In the genomic region with DNA sequence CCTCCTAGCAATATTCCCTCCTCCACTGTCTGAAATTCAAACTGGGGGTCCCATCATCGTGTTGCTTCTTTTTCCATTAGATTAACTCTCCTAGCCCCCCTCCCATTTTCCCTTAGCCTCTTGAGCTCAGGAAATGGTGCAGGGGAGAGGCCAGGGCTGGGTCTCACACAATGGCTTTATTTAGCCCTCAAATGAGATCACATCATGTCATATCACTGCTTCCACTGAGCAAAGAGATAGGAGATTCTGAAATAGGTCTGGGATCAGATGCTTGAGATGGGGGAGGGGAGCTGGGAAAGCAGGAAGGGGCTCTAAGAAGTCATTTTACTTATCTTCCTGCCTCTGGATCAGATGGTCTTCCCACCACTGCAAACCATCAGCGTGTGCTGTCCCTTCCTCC, we compare ENCODE assay signal across 22 cellular contexts. TPM values are rescaled to one million over a fixed set of nuclear protein-coding genes. Genes with fewer than 3 reads are reported as not detected.
A peak's percentile ranks its signal among the peaks of the same experiment; 100 is the strongest.
DNase-seq lines count a peak whose midpoint lies in the region; ATAC-seq, FAIRE-seq and TF ChIP-seq lines count a peak whose summit lies in the region.
"Had no signal": no experiment of that assay in that cellular context is flagged by ENCODE, and none has a peak within 500 bp of the region (broad histone marks: within the 10 kb centered on the region; RNA-seq: fewer than 3 reads in every experiment).

No MANE protein-coding gene starts in this region.

- H3K18ac ChIP-seq in H1 (ENCODE audit: extremely low read depth, low read length) = no peak overlapping the region

- no peak for TF ChIP-seq CTCF in H1 (IDR thresholded peaks at IDR 0.05; ENCODE audit: control extremely low read depth in 1 of 3, insufficient read depth in 1 of 3, low read depth in 1 of 3, low read length in 3 of 3)
- TF ChIP-seq CTCF in neural crest cell (conservative IDR thresholded peaks at IDR 0.05) = no peak

- no peak overlapping the region for H3K56ac ChIP-seq in H1 (replicated peaks; ENCODE audit: insufficient read length, low read depth, low read length)

- H3K27ac Mint-ChIP-seq in CD4-positive, CD25-positive, alpha-beta regulatory T cell = peak overlapping the region in 2 of 3 donors; percentile 41 to 74
- peak overlapping the region; percentile 81 for H3K27ac Mint-ChIP-seq in neural crest cell (ENCODE audit: unreplicated experiment)

- no peak for TF ChIP-seq EP300 in H1 (IDR thresholded peaks at IDR 0.05; ENCODE audit: borderline replicate concordance in 1 of 2, low read depth in 2 of 2, low read length in 2 of 2)

- no peak overlapping the region for H3K23ac ChIP-seq in H1 (ENCODE audit: insufficient read length)

- H3K4me1 ChIP-seq in BLaER1 (peaks cover 19% of the 10 kb centered on the region), H1 (replicated peaks in 1 of 4; ENCODE audit: control insufficient read depth in 3 of 4, insufficient read depth in 4 of 4, low read length in 3 of 4) (no peaks in the 10 kb centered on the region)
- no peaks in the 10 kb centered on the region for H3K4me1 ChIP-seq in CD4-positive, CD25-positive, alpha-beta regulatory T cell (ENCODE audit: control insufficient read depth, insufficient read depth, low read length, poor library complexity, severe bottlenecking)

- no peak overlapping the region for H2BK12ac ChIP-seq in H1 (ENCODE audit: low read depth, low read length)

- H3K4me2 ChIP-seq in BLaER1 (peak overlapping the region; percentile 14; the same call in 1 of the 2 replicates), H1 (ENCODE audit: insufficient read depth in 1 of 2, low read depth in 2 of 2, low read length in 2 of 2) (no peak overlapping the region)
- H3K4me2 ChIP-seq: PC-9 had no signal

- H4K8ac ChIP-seq in H1 (ENCODE audit: extremely low read depth, insufficient read depth, low read length) = no peak overlapping the region

- no peaks in the 10 kb centered on the region for H3K79me2 ChIP-seq in H1 (ENCODE audit: control insufficient read depth in 1 of 2, insufficient read depth in 2 of 2, low read length in 2 of 2)

- H3K36me3 Mint-ChIP-seq in CD4-positive, CD25-positive, alpha-beta regulatory T cell = no peaks in the 10 kb centered on the region
- H3K36me3 Mint-ChIP-seq in neural crest cell (ENCODE audit: low read depth) = no peaks in the 10 kb centered on the region
- H3K36me3 Mint-ChIP-seq: CD8-positive, alpha-beta memory T cell had no signal

- CTCF ChIA-PET in H1 (lab: Charles Lee; ENCODE audit: partially characterized antibody) = interaction anchor here (0.8 to 3.0 kb wide), 9 partner anchors 9 to 130 kb away, joined by 3 to 17 read pairs (median 5); a partner anchor contains a TSS

- no peak overlapping the region for H2BK20ac ChIP-seq in H1 (ENCODE audit: low read length)

- H2BK15ac ChIP-seq in H1 (ENCODE audit: low read length) = no peak overlapping the region

- FAIRE-seq in H1 (lab: Jason Lieb, UNC) = no peak
- FAIRE-seq: GM18507 had no signal

- no peaks in the 10 kb centered on the region for H3K9me3 Mint-ChIP-seq in CD4-positive, CD25-positive, alpha-beta regulatory T cell
- no peaks in the 10 kb centered on the region for H3K9me3 Mint-ChIP-seq in neural crest cell
- H3K9me3 Mint-ChIP-seq: CD8-positive, alpha-beta memory T cell had no signal

- no peak overlapping the region for H3K4me3 Mint-ChIP-seq in CD4-positive, CD25-positive, alpha-beta regulatory T cell
- H3K4me3 Mint-ChIP-seq in neural crest cell = peak overlapping the region; percentile 74

- peak overlapping the region; percentile 77; the same call in 1 of the 2 replicates for H2AFZ ChIP-seq in H1 (ENCODE audit: low read length)
- H2AFZ ChIP-seq: PC-9 had no signal

- no peaks in the 10 kb centered on the region for H3K23me2 ChIP-seq in H1 (ENCODE audit: low read depth, low read length)

- 83% methylated on average over 2 of the region's 2 CpGs; no CpG with 5 or more reads in 1 of the 2 experiments for whole genome bisulfite sequencing in H1 (ENCODE audit: extremely low coverage in 1 of 2, insufficient coverage in 1 of 2, insufficient read length in 1 of 2, insufficient replicate concordance in 2 of 2, low coverage in 1 of 2, low lambda C conversion rate in 2 of 2, missing lambda C conversion rate in 1 of 2), 2 experiments

- H3K27me3 ChIP-seq in BLaER1 = no peaks in the 10 kb centered on the region
- no peaks in the 10 kb centered on the region for H3K27me3 ChIP-seq in CD4-positive, CD25-positive, alpha-beta regulatory T cell (ENCODE audit: control insufficient read depth, insufficient read depth, low read length)
- H3K27me3 ChIP-seq in H1 (replicated peaks in 1 of 4; ENCODE audit: control insufficient read depth in 3 of 4, extremely low read depth in 1 of 4, insufficient read depth in 3 of 4, low read length in 3 of 4) = no peaks in the 10 kb centered on the region
- H3K27me3 ChIP-seq: BLaER1 treated with 17β-estradiol and CSF1 and Interleukin-3, amounts not matched to agents 10 nM and 100 nM; MG63 had no signal

- H2BK5ac ChIP-seq in H1 (ENCODE audit: low read depth, low read length) = no peak overlapping the region

- no peaks in the 10 kb centered on the region for H4K20me1 ChIP-seq in BLaER1
- H4K20me1 ChIP-seq in H1 (replicated peaks in 1 of 2; ENCODE audit: control insufficient read depth in 1 of 2, insufficient read depth in 2 of 2, low read length in 2 of 2) = no peaks in the 10 kb centered on the region
- H4K20me1 ChIP-seq: BLaER1 treated with 17β-estradiol and CSF1 and Interleukin-3, amounts not matched to agents 10 nM and 100 nM had no signal

- no peaks in the 10 kb centered on the region; the same call in 1 of the 2 replicates for H3K79me1 ChIP-seq in H1 (ENCODE audit: low read depth, low read length)

- H3K4me1 Mint-ChIP-seq in CD4-positive, CD25-positive, alpha-beta regulatory T cell = no peaks in the 10 kb centered on the region
- peaks cover 23% of the 10 kb centered on the region for H3K4me1 Mint-ChIP-seq in neural crest cell
- H3K4me1 Mint-ChIP-seq: CD8-positive, alpha-beta memory T cell had no signal

- H2BK120ac ChIP-seq in H1 (replicated peaks; ENCODE audit: low read depth, low read length) = no peak overlapping the region

- no peak for TF ChIP-seq RAD21 in H1 (IDR thresholded peaks at IDR 0.05 in 1 of 2, conservative IDR thresholded peaks at IDR 0.05 in 1 of 2; ENCODE audit: low read depth in 2 of 2, low read length in 2 of 2)

- no peak for ATAC-seq in CD4-positive, CD25-positive, alpha-beta regulatory T cell (ENCODE audit: low read depth in 2 of 2)
- ATAC-seq in GM21723 (IDR thresholded peaks at IDR 0.05; ENCODE audit: unreplicated experiment) = no peak

- H3K4me3 ChIP-seq in BLaER1 (no peak overlapping the region), H1 (ENCODE audit: extremely low read depth in 1 of 4, insufficient read depth in 2 of 4, low read depth in 3 of 4, low read length in 4 of 4) (no peak overlapping the region)
- no peak overlapping the region for H3K4me3 ChIP-seq in CD4-positive, CD25-positive, alpha-beta regulatory T cell (ENCODE audit: low read depth, low read length)
- H3K4me3 ChIP-seq: BLaER1 treated with 17β-estradiol and CSF1 and Interleukin-3, amounts not matched to agents 10 nM and 100 nM; MG63; PC-9 had no signal

- H3K9me3 ChIP-seq in BLaER1 = no peaks in the 10 kb centered on the region
- H3K9me3 ChIP-seq in CD4-positive, CD25-positive, alpha-beta regulatory T cell (ENCODE audit: control insufficient read depth in 2 of 2, low read length in 2 of 2) = no peaks in the 10 kb centered on the region
- no peaks in the 10 kb centered on the region for H3K9me3 ChIP-seq in H1 (ENCODE audit: insufficient read depth in 2 of 2, low read depth in 1 of 2, low read length in 1 of 2)
- H3K9me3 ChIP-seq: BLaER1 treated with 17β-estradiol and CSF1 and Interleukin-3, amounts not matched to agents 10 nM and 100 nM; MG63 had no signal

- TF ChIP-seq POLR2A in H1 (IDR thresholded peaks at IDR 0.05; ENCODE audit: control extremely low read depth in 1 of 2, low read depth in 2 of 2, low read length in 2 of 2) = no peak

- no peak overlapping the region for H4K91ac ChIP-seq in H1 (replicated peaks; ENCODE audit: insufficient read length, low read length)

- H3K9ac ChIP-seq in BLaER1 = no peak overlapping the region
- no peak overlapping the region for H3K9ac ChIP-seq in H1 (replicated peaks in 1 of 4; ENCODE audit: extremely low read depth in 1 of 4, low read depth in 3 of 4, low read length in 3 of 4)

- H2AK5ac ChIP-seq in H1 (ENCODE audit: low read depth, low read length) = no peak overlapping the region

- H4K5ac ChIP-seq in H1 (ENCODE audit: insufficient read length, low read depth, low read length) = no peak overlapping the region

- POLR2A ChIA-PET in H1 (lab: Charles Lee; ENCODE audit: partially characterized antibody) = interaction anchor here (0.8 to 2.7 kb wide), 8 partner anchors 9 to 62 kb away, joined by 3 to 12 read pairs (median 3); a partner anchor contains a TSS

- no peak overlapping the region for H3K27ac ChIP-seq in BLaER1
- H3K27ac ChIP-seq in CD4-positive, CD25-positive, alpha-beta regulatory T cell (ENCODE audit: insufficient read depth, low read length, poor library complexity, severe bottlenecking) = no peak overlapping the region
- H3K27ac ChIP-seq in H1 (ENCODE audit: low read depth, low read length) = no peak overlapping the region
- H3K27ac ChIP-seq: BLaER1 treated with 17β-estradiol and CSF1 and Interleukin-3, amounts not matched to agents 10 nM and 100 nM; PC-9 had no signal

- no peak for DNase-seq in CD4-positive, CD25-positive, alpha-beta regulatory T cell
- DNase-seq in H1 (ENCODE audit: low read depth in 1 of 2, low spot score in 2 of 2) (no peak), neural crest cell (ENCODE audit: low read depth, low spot score) (no peak), GM19238 (ENCODE audit: insufficient read length, low spot score) (no peak), GOT3 (lab: John Stamatoyannopoulos, UW) (no peak)
- DNase-seq: CD8-positive, alpha-beta memory T cell; GDM1; H7; Kasumi-1; MG63; NCI-H1417; NCI-H1694 treated with DMSO at 0.1 percent for 48 hours; NCI-H2081 treated with DMSO at 0.1 percent for 48 hours; NCI-H446 treated with DMSO at 0.1 percent for 48 hours; NCI-H526 treated with DMSO at 0.1 percent for 48 hours; PC-9; RPMI8226; SHP77 treated with DMSO at 0.1 percent for 48 hours had no signal

- H3K27me3 Mint-ChIP-seq in CD4-positive, CD25-positive, alpha-beta regulatory T cell = no peaks in the 10 kb centered on the region
- no peaks in the 10 kb centered on the region for H3K27me3 Mint-ChIP-seq in neural crest cell (ENCODE audit: low read depth)

- no peak overlapping the region for H3K14ac ChIP-seq in H1 (ENCODE audit: insufficient read length)

- H3K36me3 ChIP-seq in BLaER1 (no peaks in the 10 kb centered on the region), H1 (ENCODE audit: control insufficient read depth in 2 of 4, insufficient read depth in 4 of 4, low read length in 3 of 4) (no peaks in the 10 kb centered on the region)
- no peaks in the 10 kb centered on the region for H3K36me3 ChIP-seq in CD4-positive, CD25-positive, alpha-beta regulatory T cell (ENCODE audit: control insufficient read depth, insufficient read depth, low read length)
- H3K36me3 ChIP-seq: BLaER1 treated with 17β-estradiol and CSF1 and Interleukin-3, amounts not matched to agents 10 nM and 100 nM; MG63 had no signal

- no peak overlapping the region for H3K4ac ChIP-seq in H1 (replicated peaks; ENCODE audit: insufficient read length, low read depth, low read length)

RNA-seq across cellular contexts. Expression of a gene that starts 17.8 kb away (rescaled TPM):
- 108 TPM for total RNA-seq in CD4-positive, CD25-positive, alpha-beta regulatory T cell
- polyA plus RNA-seq in CD4-positive, CD25-positive, alpha-beta regulatory T cell = 10 to 100 TPM; 16.1 to 19.2 (median 16.3) TPM
- 68.3 and 80.5 TPM in 2 replicates for total RNA-seq in H1 (2021; fragmentation: NEBNext Ultra II Directional; extraction: Animal tissue kit (Norgen Biotek cat#: 25700))
- polyA plus RNA-seq in H1 (2011; rRNA removed) = 42.7 and 55.0 TPM in 2 replicates
- 36.0 TPM for polyA plus RNA-seq in H1 (2011; cell fraction: cytosol; rRNA removed)
- polyA plus RNA-seq in H1 (2011; cell fraction: nucleus; rRNA removed) = 102 TPM
- polyA plus RNA-seq in H1 (2012, experiment 1 of 2) = 54.6 to 83.3 TPM (median 61.5 TPM) in 4 replicates
- 40.4 TPM for polyA plus RNA-seq in H1 (2012, experiment 2 of 2)
- 27.1 TPM for polyA plus RNA-seq in H1 (2013, experiment 1 of 2)
- 27.2 TPM for polyA plus RNA-seq in H1 (2013, experiment 2 of 2)
- polyA minus RNA-seq in H1 (2011; rRNA and poly(A)+ RNA removed) = 67.3 and 87.2 TPM in 2 replicates
- 29.9 TPM for polyA minus RNA-seq in H1 (2011; cell fraction: cytosol; rRNA and poly(A)+ RNA removed)
- polyA minus RNA-seq in H1 (2011; cell fraction: nucleus; rRNA and poly(A)+ RNA removed) = 75.9 TPM
- 97.6 and 101 TPM in 2 replicates for total RNA-seq in neural crest cell

RNA-seq across cellular contexts. Expression of a gene that starts 24.6 kb away (rescaled TPM):
- 196 TPM for total RNA-seq in CD4-positive, CD25-positive, alpha-beta regulatory T cell
- polyA plus RNA-seq in CD4-positive, CD25-positive, alpha-beta regulatory T cell = 100 to 1,000 TPM; 358 to 421 (median 392) TPM
- total RNA-seq in H1 (2021; fragmentation: NEBNext Ultra II Directional; extraction: Animal tissue kit (Norgen Biotek cat#: 25700)) = 190 and 196 TPM in 2 replicates
- 411 and 648 TPM in 2 replicates for polyA plus RNA-seq in H1 (2011; rRNA removed)
- polyA plus RNA-seq in H1 (2011; cell fraction: cytosol; rRNA removed) = 513 TPM
- polyA plus RNA-seq in H1 (2011; cell fraction: nucleus; rRNA removed) = 240 TPM
- polyA plus RNA-seq in H1 (2012, experiment 1 of 2) = 232 to 248 TPM (median 244 TPM) in 4 replicates
- polyA plus RNA-seq in H1 (2012, experiment 2 of 2) = 448 TPM
- 408 TPM for polyA plus RNA-seq in H1 (2013, experiment 1 of 2)
- 481 TPM for polyA plus RNA-seq in H1 (2013, experiment 2 of 2)
- 282 and 428 TPM in 2 replicates for polyA minus RNA-seq in H1 (2011; rRNA and poly(A)+ RNA removed)
- 95.5 TPM for polyA minus RNA-seq in H1 (2011; cell fraction: cytosol; rRNA and poly(A)+ RNA removed)
- 85.3 TPM for polyA minus RNA-seq in H1 (2011; cell fraction: nucleus; rRNA and poly(A)+ RNA removed)
- 236 and 255 TPM in 2 replicates for total RNA-seq in neural crest cell

RNA-seq across cellular contexts. Expression of a gene that starts 54.7 kb away (rescaled TPM):
- not detected for total RNA-seq in CD4-positive, CD25-positive, alpha-beta regulatory T cell
- 1 to 10 TPM in 1 of 4 donors, under 1 TPM in 1, not detected in 2; 0.32 to 1.4 TPM for polyA plus RNA-seq in CD4-positive, CD25-positive, alpha-beta regulatory T cell
- total RNA-seq in H1 (2021; fragmentation: NEBNext Ultra II Directional; extraction: Animal tissue kit (Norgen Biotek cat#: 25700)) = not detected in 2 replicates
- polyA plus RNA-seq in H1 (2011; rRNA removed) = 0.09 TPM in 1 of 2 replicates, not detected in the other
- not detected for polyA plus RNA-seq in H1 (2011; cell fraction: cytosol; rRNA removed)
- polyA plus RNA-seq in H1 (2011; cell fraction: nucleus; rRNA removed) = not detected
- polyA plus RNA-seq in H1 (2012, experiment 1 of 2) = 0.18 TPM in 1 of 4 replicates, not detected in the others
- not detected for polyA plus RNA-seq in H1 (2012, experiment 2 of 2)
- polyA plus RNA-seq in H1 (2013, experiment 1 of 2) = not detected
- polyA plus RNA-seq in H1 (2013, experiment 2 of 2) = not detected
- 0.15 TPM in 1 of 2 replicates, not detected in the other for polyA minus RNA-seq in H1 (2011; rRNA and poly(A)+ RNA removed)
- not detected for polyA minus RNA-seq in H1 (2011; cell fraction: cytosol; rRNA and poly(A)+ RNA removed)
- 0.70 TPM for polyA minus RNA-seq in H1 (2011; cell fraction: nucleus; rRNA and poly(A)+ RNA removed)
- not detected in 2 replicates for total RNA-seq in neural crest cell
- total RNA-seq: CD8-positive, alpha-beta memory T cell; H7; PC-9 had no signal

RNA-seq across cellular contexts. Expression of a gene that starts 57.4 kb away (rescaled TPM):
- total RNA-seq in CD4-positive, CD25-positive, alpha-beta regulatory T cell = 19.1 TPM
- 1 to 10 TPM; 4.4 to 7.1 (median 5.5) TPM for polyA plus RNA-seq in CD4-positive, CD25-positive, alpha-beta regulatory T cell
- 37.7 and 39.8 TPM in 2 replicates for total RNA-seq in H1 (2021; fragmentation: NEBNext Ultra II Directional; extraction: Animal tissue kit (Norgen Biotek cat#: 25700))
- 47.8 and 52.0 TPM in 2 replicates for polyA plus RNA-seq in H1 (2011; rRNA removed)
- 40.8 TPM for polyA plus RNA-seq in H1 (2011; cell fraction: cytosol; rRNA removed)
- polyA plus RNA-seq in H1 (2011; cell fraction: nucleus; rRNA removed) = 76.1 TPM
- polyA plus RNA-seq in H1 (2012, experiment 1 of 2) = 42.4 to 49.0 TPM (median 44.7 TPM) in 4 replicates
- polyA plus RNA-seq in H1 (2012, experiment 2 of 2) = 40.6 TPM
- polyA plus RNA-seq in H1 (2013, experiment 1 of 2) = 26.1 TPM
- polyA plus RNA-seq in H1 (2013, experiment 2 of 2) = 26.7 TPM
- polyA minus RNA-seq in H1 (2011; rRNA and poly(A)+ RNA removed) = 48.9 and 53.6 TPM in 2 replicates
- polyA minus RNA-seq in H1 (2011; cell fraction: cytosol; rRNA and poly(A)+ RNA removed) = 31.0 TPM
- 29.2 TPM for polyA minus RNA-seq in H1 (2011; cell fraction: nucleus; rRNA and poly(A)+ RNA removed)
- total RNA-seq in neural crest cell = 70.4 and 78.0 TPM in 2 replicates

RNA-seq across cellular contexts. Expression of a gene that starts 58.4 kb away (rescaled TPM):
- total RNA-seq in CD4-positive, CD25-positive, alpha-beta regulatory T cell = 20.2 TPM
- polyA plus RNA-seq in CD4-positive, CD25-positive, alpha-beta regulatory T cell = 100 to 1,000 TPM; 107 to 162 (median 130) TPM
- total RNA-seq in H1 (2021; fragmentation: NEBNext Ultra II Directional; extraction: Animal tissue kit (Norgen Biotek cat#: 25700)) = 50.5 and 54.7 TPM in 2 replicates
- polyA plus RNA-seq in H1 (2011; rRNA removed) = 122 and 131 TPM in 2 replicates
- polyA plus RNA-seq in H1 (2011; cell fraction: cytosol; rRNA removed) = 109 TPM
- polyA plus RNA-seq in H1 (2011; cell fraction: nucleus; rRNA removed) = 74.9 TPM
- 77.2 to 105 TPM (median 92.7 TPM) in 4 replicates for polyA plus RNA-seq in H1 (2012, experiment 1 of 2)
- 70.5 TPM for polyA plus RNA-seq in H1 (2012, experiment 2 of 2)
- 63.5 TPM for polyA plus RNA-seq in H1 (2013, experiment 1 of 2)
- polyA plus RNA-seq in H1 (2013, experiment 2 of 2) = 69.2 TPM
- polyA minus RNA-seq in H1 (2011; rRNA and poly(A)+ RNA removed) = 18.2 and 23.3 TPM in 2 replicates
- 14.1 TPM for polyA minus RNA-seq in H1 (2011; cell fraction: cytosol; rRNA and poly(A)+ RNA removed)
- 22.4 TPM for polyA minus RNA-seq in H1 (2011; cell fraction: nucleus; rRNA and poly(A)+ RNA removed)
- 49.4 and 55.6 TPM in 2 replicates for total RNA-seq in neural crest cell
